Comparison of ENCODE assay signal across 1 cellular context in genomic region chr2:217927601-217928323, GRCh38.
TF ChIP-seq lines count a peak whose summit lies in the region.

No MANE protein-coding gene starts in this region.

TF ChIP-seq in HepG2, 621 proteins besides CTCF, POLR2A, EP300 and RAD21:
- TF ChIP-seq ZNF318 (CRISPR knock-in tag; IDR thresholded peaks at IDR 0.05) = no peak
- TF ChIP-seq NRL (CRISPR knock-in tag; IDR thresholded peaks at IDR 0.05; ENCODE audit: borderline replicate concordance) = 0 out of 2 replicates have a peak, but pooled peaks have one; percentile 26
- TF ChIP-seq TGIF2 (CRISPR knock-in tag; IDR thresholded peaks at IDR 0.05) = no peak
